Comparison of ENCODE assay signal across 23 cellular contexts in genomic region chr12:86724716-86725115, GRCh38.
A peak's percentile ranks its signal among the peaks of the same experiment; 100 is the strongest.
DNase-seq lines count a peak whose midpoint lies in the region; ATAC-seq, FAIRE-seq and TF ChIP-seq lines count a peak whose summit lies in the region.
"Had no signal": no experiment of that assay in that cellular context is flagged by ENCODE, and none has a peak within 500 bp of the region (broad histone marks: within the 10 kb centered on the region; RNA-seq: fewer than 3 reads in every experiment).

No MANE protein-coding gene starts in this region.

- no peaks in the 10 kb centered on the region for H4K20me1 ChIP-seq in SK-N-SH (ENCODE audit: insufficient read depth)

- no peaks in the 10 kb centered on the region for H3K9me2 ChIP-seq in SK-N-SH

- DNase-seq in SK-N-SH (no peak), RWPE2 (ENCODE audit: low spot score) (no peak), fibroblast of pulmonary artery (ENCODE audit: low read depth) (peak; percentile 77), urothelium cell line (ENCODE audit: low spot score) (peak; percentile 2), NCI-H510A (lab: John Stamatoyannopoulos, UW) (no peak), NCI-H446 (lab: John Stamatoyannopoulos, UW) (no peak)
- DNase-seq: activated CD4-positive, alpha-beta T cell treated with anti-CD3 and anti-CD28 coated beads for 4 hours; activated naive CD4-positive, alpha-beta T cell; aorta; CD4-positive, alpha-beta T cell; DMS79; heart right ventricle; NCI-H2081; NCI-H526; PC-9; stimulated activated naive CD4-positive, alpha-beta T cell treated with Interleukin-2 at 50 U/mL for 16 hours; transverse colon had no signal

- TF ChIP-seq RAD21 in SK-N-SH (IDR thresholded peaks at IDR 0.05; ENCODE audit: low read length): no peak

- peak; percentile 28; the same call in 1 of the 3 replicates for ATAC-seq in SK-N-SH treated with all-trans-retinoic acid at 6 μM for 48 hours
- ATAC-seq in RWPE2 (ENCODE audit: low read depth): peak; percentile 58; the same call in 2 of the 3 replicates
- ATAC-seq in GM18873 (IDR thresholded peaks at IDR 0.05; ENCODE audit: low FRiP score, unreplicated experiment): no peak
- ATAC-seq: heart right ventricle; natural killer cell treated with Interleukin-12 subunit alpha and Interleukin-12 subunit beta and Interleukin-15 and Interleukin-18, amount 100 ng/mL, for 72 hours had no signal

- 82% methylated on average over 1 of the region's 1 CpG for WGBS in SK-N-SH (ENCODE audit: low lambda C conversion rate)

- H3F3A ChIP-seq in SK-N-SH (replicated peaks; ENCODE audit: insufficient read depth): peaks cover 4% of the 10 kb centered on the region

- no peak overlapping the region for H3K4me3 ChIP-seq in SK-N-SH (ENCODE audit: low read depth in 2 of 2, low read length in 1 of 2)
- H3K4me3 ChIP-seq in RWPE2 (ENCODE audit: severe bottlenecking): no peak overlapping the region
- no peak overlapping the region for H3K4me3 ChIP-seq in fibroblast of pulmonary artery (replicated peaks; ENCODE audit: low read depth, low read length)
- H3K4me3 ChIP-seq: heart right ventricle, PC-9, transverse colon had no signal

- TF ChIP-seq CTCF in SK-N-SH (IDR thresholded peaks at IDR 0.05): no peak
- no peak for TF ChIP-seq CTCF in RWPE2 (IDR thresholded peaks at IDR 0.05; ENCODE audit: poor library complexity, severe bottlenecking)
- TF ChIP-seq CTCF in fibroblast of pulmonary artery (IDR thresholded peaks at IDR 0.05; ENCODE audit: low read length, missing control alignments): no peak

- CTCF ChIA-PET in SK-N-SH (lab: Yijun Ruan, JAX): interaction anchor here (0.9 kb wide), 1 partner anchor 23 kb away, joined by 3 read pairs; no protein-coding TSS in a partner anchor

- H3K9ac ChIP-seq in SK-N-SH: no peak overlapping the region

- POLR2A ChIA-PET in SK-N-SH (lab: Yijun Ruan, JAX): no interaction called here

- no peaks in the 10 kb centered on the region for H3K36me3 ChIP-seq in SK-N-SH (replicated peaks in 1 of 2; ENCODE audit: control insufficient read depth in 1 of 2, insufficient read depth in 2 of 2, low read length in 1 of 2)
- H3K36me3 ChIP-seq in RWPE2 (ENCODE audit: low read depth): no peaks in the 10 kb centered on the region
- H3K36me3 ChIP-seq: heart right ventricle, transverse colon had no signal

- H3K79me2 ChIP-seq in SK-N-SH (ENCODE audit: insufficient read depth): no peaks in the 10 kb centered on the region

- no peaks in the 10 kb centered on the region for H3K27me3 ChIP-seq in SK-N-SH (ENCODE audit: insufficient read depth)
- H3K27me3 ChIP-seq in RWPE2 (ENCODE audit: insufficient read depth, poor library complexity, severe bottlenecking): no peaks in the 10 kb centered on the region
- H3K27me3 ChIP-seq: heart right ventricle, transverse colon had no signal

- FAIRE-seq in urothelium cell line (lab: Jason Lieb, UNC): no peak
- FAIRE-seq: TTC549 had no signal

- H3K4me2 ChIP-seq in SK-N-SH: no peak overlapping the region
- H3K4me2 ChIP-seq: PC-9 had no signal

- no peaks in the 10 kb centered on the region for H3K9me3 ChIP-seq in SK-N-SH
- H3K9me3 ChIP-seq in RWPE2 (ENCODE audit: severe bottlenecking): no peaks in the 10 kb centered on the region
- H3K9me3 ChIP-seq: heart right ventricle, transverse colon had no signal

- no peak for TF ChIP-seq EP300 in SK-N-SH (IDR thresholded peaks at IDR 0.05; ENCODE audit: borderline replicate concordance in 1 of 2, low read depth in 1 of 2, low read length in 1 of 2)

- H3K4me1 ChIP-seq in SK-N-SH (ENCODE audit: control insufficient read depth in 1 of 2, insufficient read depth in 2 of 2, low read depth in 1 of 2, low read length in 1 of 2) (peaks cover 0 to 2% of the 10 kb centered on the region in 2 experiments; a peak in 1 of 4 replicates), RWPE2 (ENCODE audit: insufficient read depth, poor library complexity, severe bottlenecking) (peaks cover 21% of the 10 kb centered on the region)
- H3K4me1 ChIP-seq: heart right ventricle, transverse colon had no signal

- H3K27ac ChIP-seq in SK-N-SH (ENCODE audit: low read depth in 2 of 2, low read length in 1 of 2) (no peak overlapping the region), RWPE2 (ENCODE audit: poor library complexity, severe bottlenecking) (peak overlapping the region; percentile 26)
- H3K27ac ChIP-seq: 22Rv1, epithelial cell of prostate, heart right ventricle, PC-9, transverse colon had no signal

- no peak overlapping the region for H2AFZ ChIP-seq in SK-N-SH (ENCODE audit: low read depth)
- H2AFZ ChIP-seq: PC-9 had no signal

TF ChIP-seq in SK-N-SH treated with all-trans-retinoic acid at 6 μM for 48 hours, 23 proteins besides CTCF, POLR2A, EP300 and RAD21:
- TF ChIP-seq ISL1 (CRISPR knock-in tag; IDR thresholded peaks at IDR 0.05): peak; percentile 41; the same call in 1 of the 2 replicates
- no peak for TF ChIP-seq TCF4 (CRISPR knock-in tag; IDR thresholded peaks at IDR 0.05; ENCODE audit: borderline replicate concordance)

TF ChIP-seq in SK-N-SH, 30 proteins besides CTCF, POLR2A, EP300 and RAD21:
- no peak for TF ChIP-seq RXRA (IDR thresholded peaks at IDR 0.05; ENCODE audit: borderline replicate concordance, low read depth)
- no peak for TF ChIP-seq TAF1 (IDR thresholded peaks at IDR 0.05; ENCODE audit: borderline replicate concordance, low read depth, low read length)
- no peak for TF ChIP-seq NFIC (IDR thresholded peaks at IDR 0.05; ENCODE audit: borderline replicate concordance)
- TF ChIP-seq FOXJ3 (CRISPR knock-in tag; IDR thresholded peaks at IDR 0.05): no peak
- TF ChIP-seq ELF1 (IDR thresholded peaks at IDR 0.05): no peak
- no peak for TF ChIP-seq JUND (IDR thresholded peaks at IDR 0.05)
- TF ChIP-seq FOSL2 (IDR thresholded peaks at IDR 0.05; ENCODE audit: borderline replicate concordance, low read depth): no peak
- no peak for TF ChIP-seq TEAD4 (IDR thresholded peaks at IDR 0.05; ENCODE audit: borderline replicate concordance, insufficient read depth)
- TF ChIP-seq RCOR1 (IDR thresholded peaks at IDR 0.05; ENCODE audit: low read length): no peak
- TF ChIP-seq TCF12 (IDR thresholded peaks at IDR 0.05): no peak; the same call in 1 of the 2 replicates
- no peak for TF ChIP-seq SIN3A (IDR thresholded peaks at IDR 0.05; ENCODE audit: borderline replicate concordance, low read depth, low read length)
- no peak for TF ChIP-seq YY1 (IDR thresholded peaks at IDR 0.05; ENCODE audit: low read depth)
- no peak for TF ChIP-seq SMC3 (IDR thresholded peaks at IDR 0.05; ENCODE audit: low read depth, low read length)
TF ChIP-seq in SK-N-SH: peak in this region for 0.

Comparison
In these comparisons a context has a peak if more than half of its experiments do, and no peak if none do; other contexts are left out.
1. DNase-seq: peak in fibroblast of pulmonary artery (single experiment) and urothelium cell line (single experiment); none in SK-N-SH (single experiment), RWPE2 (single experiment), NCI-H510A (single experiment) and NCI-H446 (0 of 2).